8 cellular contexts compared by ENCODE assay signal in the genomic region with DNA sequence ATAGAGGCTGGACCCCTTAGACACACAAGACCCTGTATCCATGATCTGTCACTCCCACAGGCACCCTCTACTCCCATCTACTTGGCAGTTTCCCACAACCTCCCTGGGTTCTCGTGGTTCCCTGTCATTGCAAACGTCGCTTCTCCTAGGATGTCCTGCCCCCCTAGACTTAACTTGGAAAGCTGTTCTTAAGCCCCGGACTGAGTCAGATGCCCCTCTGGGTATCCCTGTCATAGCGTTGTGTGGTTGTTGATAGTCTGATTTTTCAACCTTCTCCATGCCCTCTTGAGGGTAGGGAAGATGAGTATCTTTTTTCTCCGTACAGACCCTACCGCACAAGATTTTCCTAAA. TPM values are rescaled to one million over a fixed set of nuclear protein-coding genes. Genes with fewer than 3 reads are reported as not detected.
A peak's percentile ranks its signal among the peaks of the same experiment; 100 is the strongest.
DNase-seq lines count a peak whose midpoint lies in the region; ATAC-seq and TF ChIP-seq lines count a peak whose summit lies in the region.

No MANE protein-coding gene starts in this region.

- 9% methylated on average over 7 of the region's 7 CpGs for WGBS in esophagus muscularis mucosa

- TF ChIP-seq CTCF in Calu3 (IDR thresholded peaks at IDR 0.05; ENCODE audit: unreplicated experiment) (no peak), esophagus muscularis mucosa (IDR thresholded peaks at IDR 0.05) (no peak), GM13977 (IDR thresholded peaks at IDR 0.05; ENCODE audit: extremely low read depth, insufficient read depth, missing control alignments) (no peak)

- H3K27me3 ChIP-seq in esophagus muscularis mucosa = no peaks in the 10 kb centered on the region
- no peaks in the 10 kb centered on the region for H3K27me3 ChIP-seq in rectal smooth muscle tissue (ENCODE audit: control insufficient read depth, insufficient read depth, low read length)

- peak overlapping the region; percentile 29 for H3K27ac Mint-ChIP-seq in Calu3 (ENCODE audit: unreplicated experiment)

- ATAC-seq in GM21723 (IDR thresholded peaks at IDR 0.05; ENCODE audit: unreplicated experiment) = peak; percentile 14

- peak overlapping the region; percentile 67 to 76 (median 74) for H3K4me3 ChIP-seq in esophagus muscularis mucosa
- peak overlapping the region; percentile 39 for H3K4me3 ChIP-seq in rectal smooth muscle tissue (ENCODE audit: low read length)

- H3K4me1 ChIP-seq in esophagus muscularis mucosa (peaks cover 9 to 26% (median 16%) of the 10 kb centered on the region in 4 donors), rectal smooth muscle tissue (ENCODE audit: control insufficient read depth, insufficient read depth, low read length) (peaks cover 5% of the 10 kb centered on the region)

- CTCF ChIA-PET in Calu3 (lab: Charles Lee) = interaction anchor here (1.6 kb wide), 1 partner anchor 64 kb away, joined by 6 read pairs; no protein-coding TSS in a partner anchor

- no TSS peak for BruUV-seq in Calu3 (replicated peaks; lab: Mats Ljungman, UMichigan)

- no peak for TF ChIP-seq EP300 in esophagus muscularis mucosa (IDR thresholded peaks at IDR 0.05)

- H3K9me3 Mint-ChIP-seq in Calu3 (ENCODE audit: low read depth, unreplicated experiment) = no peaks in the 10 kb centered on the region

- no peaks in the 10 kb centered on the region for H3K27me3 Mint-ChIP-seq in Calu3 (ENCODE audit: unreplicated experiment)

- DNase-seq in Calu3 = no peak
- DNase-seq in SK-MEL-5 (ENCODE audit: low read depth, low spot score) = peak; percentile 25
- no peak for DNase-seq in esophagus muscularis mucosa (ENCODE audit: extremely low spot score)
- DNase-seq in GM13977 (ENCODE audit: low spot score) = no peak
- no peak for DNase-seq in hippocampal formation (lab: John Stamatoyannopoulos, UW)
- no peak for DNase-seq in globus pallidus (ENCODE audit: low spot score)

- H3K9me3 ChIP-seq in esophagus muscularis mucosa = no peaks in the 10 kb centered on the region

- H3K27ac ChIP-seq in esophagus muscularis mucosa (replicated peaks in 1 of 4) = peak overlapping the region; percentile 84 to 89 (median 86)
- H3K27ac ChIP-seq in rectal smooth muscle tissue (ENCODE audit: low read depth, low read length) = peak overlapping the region; percentile 19

- peaks cover 44% of the 10 kb centered on the region for H3K4me1 Mint-ChIP-seq in Calu3 (ENCODE audit: low read depth, unreplicated experiment)

- H3K36me3 ChIP-seq in esophagus muscularis mucosa (peaks cover 18 to 35% (median 28%) of the 10 kb centered on the region in 4 donors), rectal smooth muscle tissue (ENCODE audit: control insufficient read depth, insufficient read depth, low read length) (peaks cover 7% of the 10 kb centered on the region)

- intact Hi-C loops in Calu3 (cut with micrococcal nuclease; ENCODE audit: unreplicated experiment) = no loop called here
- intact Hi-C loops in esophagus muscularis mucosa (cut with DNase I) = loop anchor here (2.0 to 5.0 kb wide), 3 partner anchors 35 to 360 kb away; partner anchors contain the start of gene TRNAU1AP

- H3K36me3 Mint-ChIP-seq in Calu3 (ENCODE audit: insufficient read depth, unreplicated experiment) = peaks cover 85% of the 10 kb centered on the region

- TF ChIP-seq POLR2A in esophagus muscularis mucosa (IDR thresholded peaks at IDR 0.05; ENCODE audit: low read depth) = no peak

- in situ Hi-C loops in SK-MEL-5 (cut with HindIII; ENCODE audit: low pct_unique_long_range_greater_than_20kb, low sequenced_read_pairs) = no loop called here
- in situ Hi-C loops in GM13977 (cut with MboI; ENCODE audit: low pct_unique_long_range_greater_than_20kb, low sequenced_read_pairs, unreplicated experiment) = loop anchor here (10.0 kb wide), 1 partner anchor 87 kb away; no protein-coding TSS in a partner anchor

- peak overlapping the region; percentile 77 for H3K4me3 Mint-ChIP-seq in Calu3 (ENCODE audit: low read depth, unreplicated experiment)

- no peak overlapping the region for H3K9ac ChIP-seq in rectal smooth muscle tissue (ENCODE audit: low read length)

RNA-seq across cellular contexts. Expression of gene RCC1, which starts 11.8 kb away (rescaled TPM):
- 95.3 and 95.9 TPM in 2 replicates for total RNA-seq in Calu3 (2022)
- total RNA-seq in SK-MEL-5 (2014; rRNA removed; shearing (Covaris generic)) = 26.0 and 26.7 TPM in 2 replicates
- polyA plus RNA-seq in SK-MEL-5 (2015; cell fraction: cytosol; rRNA removed) = 48.7 and 52.1 TPM in 2 replicates
- polyA plus RNA-seq in SK-MEL-5 (2015; cell fraction: nucleus; rRNA removed) = 22.7 and 29.4 TPM in 2 replicates
- total RNA-seq in esophagus muscularis mucosa = 10 to 100 TPM in 2 of 4 donors, 1 to 10 TPM in 2; 8.3 to 17.1 (median 11.3) TPM

RNA-seq across cellular contexts. Expression of gene TRNAU1AP, which starts 35.3 kb away (rescaled TPM):
- total RNA-seq in Calu3 (2022) (29.9 and 40.4 TPM in 2 replicates), esophagus muscularis mucosa (10 to 100 TPM; 19.4 to 34.1 (median 23.2) TPM)
- total RNA-seq in SK-MEL-5 (2014; rRNA removed; shearing (Covaris generic)) = 13.4 and 22.6 TPM in 2 replicates
- 11.5 and 16.7 TPM in 2 replicates for polyA plus RNA-seq in SK-MEL-5 (2015; cell fraction: cytosol; rRNA removed)
- polyA plus RNA-seq in SK-MEL-5 (2015; cell fraction: nucleus; rRNA removed) = 16.2 and 23.5 TPM in 2 replicates
